8 cellular contexts compared by ENCODE assay signal in the genomic region with DNA sequence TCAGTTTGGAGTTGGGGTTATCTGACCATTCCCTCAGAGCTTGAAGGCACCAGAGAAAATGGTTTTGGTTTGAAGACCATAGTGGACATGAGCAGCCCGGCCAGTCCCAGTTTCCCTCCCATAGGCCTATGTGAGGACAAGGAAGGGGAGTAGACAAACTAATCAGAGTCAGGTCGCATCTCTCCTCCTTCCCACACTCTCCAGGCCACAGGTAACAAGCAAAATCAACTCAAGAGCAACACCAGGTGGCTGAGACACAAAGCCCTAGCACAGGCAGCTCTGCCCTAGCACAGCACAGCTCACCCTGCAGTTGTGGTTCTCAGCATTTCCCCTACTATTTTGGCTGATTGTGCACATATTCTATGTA. TPM values are rescaled to one million over a fixed set of nuclear protein-coding genes. Genes with fewer than 3 reads are reported as not detected.
DNase-seq lines count a peak whose midpoint lies in the region; ATAC-seq and TF ChIP-seq lines count a peak whose summit lies in the region.

No MANE protein-coding gene starts in this region.

- H4K20me1 ChIP-seq in KMS-11 (ENCODE audit: insufficient read depth) (no peaks in the 10 kb centered on the region), hepatocyte (ENCODE audit: insufficient read depth, poor library complexity, severe bottlenecking) (no peaks in the 10 kb centered on the region), H9 (ENCODE audit: control insufficient read depth, insufficient read depth, insufficient read length) (no peaks in the 10 kb centered on the region)

- TF ChIP-seq CTCF in KMS-11 (conservative IDR thresholded peaks at IDR 0.05; ENCODE audit: low read depth, low read length) (peak; percentile 48), hepatocyte (IDR thresholded peaks at IDR 0.05; ENCODE audit: poor library complexity) (no peak), H9 (conservative IDR thresholded peaks at IDR 0.05) (no peak)

- H3K23me2 ChIP-seq in H9 (ENCODE audit: insufficient read length, low read depth, low read length, poor library complexity, severe bottlenecking), result no peaks in the 10 kb centered on the region

- no peak overlapping the region for H3K56ac ChIP-seq in H9 (ENCODE audit: insufficient read length, low read depth, low read length)

- H3K4me3 ChIP-seq in KMS-11 (IDR thresholded peaks at IDR 0.05; ENCODE audit: insufficient read depth, low read depth, low read length) (no peak overlapping the region), hepatocyte (no peak overlapping the region)

- H3K27ac Mint-ChIP-seq in activated naive CD8-positive, alpha-beta T cell treated with anti-CD3 and anti-CD28 coated beads, Interleukin-2, amount 10 ng/mL, durations not matched to agents 7 days and 5 days, result peak overlapping the region; percentile 97
- H3K27ac Mint-ChIP-seq in H9, result no peak overlapping the region

- no peak overlapping the region for H3K23ac ChIP-seq in H9 (ENCODE audit: insufficient read length, low read depth, low read length)

- H3K9me3 Mint-ChIP-seq in activated naive CD8-positive, alpha-beta T cell treated with anti-CD3 and anti-CD28 coated beads, Interleukin-2, amount 10 ng/mL, durations not matched to agents 7 days and 5 days, result no peaks in the 10 kb centered on the region
- no peaks in the 10 kb centered on the region for H3K9me3 Mint-ChIP-seq in H9

- POLR2A ChIA-PET in activated naive CD8-positive, alpha-beta T cell treated with anti-CD3 and anti-CD28 coated beads, Interleukin-2, amount 10 ng/mL, durations not matched to agents 7 days and 5 days (lab: Charles Lee), result interaction anchor here (0.6 to 18.3 kb wide), 15 partner anchors 8 to 350 kb away, joined by 3 to 2283 read pairs (median 4); partner anchors contain the start of genes MKS1, RNF43, SUPT4H1 and TSPOAP1

- WGBS in hepatocyte (ENCODE audit: low lambda C conversion rate, missing lambda C conversion rate), result 87% methylated on average over 2 of the region's 2 CpGs
- WGBS in H9 (ENCODE audit: extremely low coverage, insufficient read length, low lambda C conversion rate), result no CpG with 5 or more reads among the region's 2 CpGs

- no peak overlapping the region for H2BK5ac ChIP-seq in H9 (ENCODE audit: insufficient read length, low read length)

- no peak overlapping the region for H4K91ac ChIP-seq in H9 (ENCODE audit: insufficient read length, low read depth, low read length)

- no peak overlapping the region for H2AFZ ChIP-seq in KMS-11 (ENCODE audit: low read depth)
- no peak overlapping the region for H2AFZ ChIP-seq in hepatocyte
- H2AFZ ChIP-seq in H9 (ENCODE audit: low read length), result no peak overlapping the region

- H3K36me3 ChIP-seq in KMS-11 (ENCODE audit: insufficient read depth), result peaks cover 3% of the 10 kb centered on the region; the same call in 1 of the 2 replicates
- H3K36me3 ChIP-seq in hepatocyte (replicated peaks; ENCODE audit: insufficient read depth, low read depth), result no peaks in the 10 kb centered on the region

- no peak overlapping the region for H2AK5ac ChIP-seq in H9 (ENCODE audit: insufficient read length, low read length)

- H4K8ac ChIP-seq in H9 (replicated peaks; ENCODE audit: insufficient read length, low read depth, low read length), result no peak overlapping the region

- no peak overlapping the region for H3K18ac ChIP-seq in H9 (ENCODE audit: insufficient read length, low read depth, low read length)

- peaks cover 83% of the 10 kb centered on the region for H3K79me2 ChIP-seq in KMS-11 (ENCODE audit: insufficient read depth, low read depth)
- H3K79me2 ChIP-seq in hepatocyte, result peaks cover 7% of the 10 kb centered on the region
- no peaks in the 10 kb centered on the region for H3K79me2 ChIP-seq in H9 (ENCODE audit: insufficient read depth, low read length)

- H3K79me1 ChIP-seq in H9 (ENCODE audit: insufficient read depth, low read depth, low read length, poor library complexity, severe bottlenecking), result no peaks in the 10 kb centered on the region

- H3K4me1 Mint-ChIP-seq in activated naive CD8-positive, alpha-beta T cell treated with anti-CD3 and anti-CD28 coated beads, Interleukin-2, amount 10 ng/mL, durations not matched to agents 7 days and 5 days, result peaks cover 76% of the 10 kb centered on the region
- no peaks in the 10 kb centered on the region for H3K4me1 Mint-ChIP-seq in H9

- no peak overlapping the region for H2BK20ac ChIP-seq in H9 (ENCODE audit: low read depth, low read length, poor library complexity, severe bottlenecking)

- no peaks in the 10 kb centered on the region for H3K27me3 Mint-ChIP-seq in activated naive CD8-positive, alpha-beta T cell treated with anti-CD3 and anti-CD28 coated beads, Interleukin-2, amount 10 ng/mL, durations not matched to agents 7 days and 5 days
- peaks cover 3% of the 10 kb centered on the region for H3K27me3 Mint-ChIP-seq in H9 (ENCODE audit: low read depth)

- H3K14ac ChIP-seq in H9 (ENCODE audit: insufficient read depth, low read length), result no peak overlapping the region

- peaks cover 69% of the 10 kb centered on the region for H3K36me3 Mint-ChIP-seq in activated naive CD8-positive, alpha-beta T cell treated with anti-CD3 and anti-CD28 coated beads, Interleukin-2, amount 10 ng/mL, durations not matched to agents 7 days and 5 days
- peaks cover 35 to 59% (median 59%) of the 10 kb centered on the region in 3 experiments for H3K36me3 Mint-ChIP-seq in H9 (ENCODE audit: insufficient read depth in 1 of 3, low read depth in 3 of 3)

- H4K5ac ChIP-seq in H9 (ENCODE audit: insufficient read length, low read depth, low read length), result no peak overlapping the region

- DNase-seq in GF-D8 (lab: John Stamatoyannopoulos, UW), result peak; percentile 19
- DNase-seq in activated naive CD8-positive, alpha-beta T cell treated with anti-CD3 and anti-CD28 coated beads, Interleukin-2, amount 10 ng/mL, durations not matched to agents 7 days and 5 days, result peak; percentile 63
- peak; percentile 66 for DNase-seq in stimulated activated naive CD4-positive, alpha-beta T cell treated with Interleukin-2 at 50 U/mL for 16 hours (lab: John Stamatoyannopoulos, UW)
- DNase-seq in GM19240 (ENCODE audit: insufficient read length, low spot score), result no peak
- DNase-seq in hepatocyte (ENCODE audit: low spot score), result no peak
- no peak for DNase-seq in H9

- H3K4me1 ChIP-seq in KMS-11 (ENCODE audit: low read depth, poor library complexity, severe bottlenecking) (peaks cover 97% of the 10 kb centered on the region), hepatocyte (ENCODE audit: insufficient read depth) (no peaks in the 10 kb centered on the region), H9 (ENCODE audit: insufficient read depth, low read length) (no peaks in the 10 kb centered on the region)

- no peak overlapping the region for H2BK120ac ChIP-seq in H9 (ENCODE audit: low read depth, low read length, poor library complexity, severe bottlenecking)

- H3K4me2 ChIP-seq in KMS-11 (peak overlapping the region; percentile 95), hepatocyte (no peak overlapping the region), H9 (ENCODE audit: insufficient read depth, insufficient read length, low read length) (no peak overlapping the region)

- H3K9me3 ChIP-seq in hepatocyte (ENCODE audit: low read depth) (no peaks in the 10 kb centered on the region), H9 (ENCODE audit: control insufficient read depth, low read depth, low read length) (no peaks in the 10 kb centered on the region)

- H3K27me3 ChIP-seq in KMS-11 (ENCODE audit: insufficient read depth, low read depth) (no peaks in the 10 kb centered on the region), hepatocyte (no peaks in the 10 kb centered on the region), H9 (ENCODE audit: insufficient read depth, low read length) (no peaks in the 10 kb centered on the region)

- H3K9ac ChIP-seq in KMS-11 (peak overlapping the region; percentile 57; the same call in 1 of the 2 replicates), H9 (ENCODE audit: extremely low read depth, insufficient read length, low read length) (no peak overlapping the region)

- H2BK12ac ChIP-seq in H9 (ENCODE audit: insufficient read length, low read depth, low read length), result no peak overlapping the region

- no peak overlapping the region for H3T11ph ChIP-seq in H9 (ENCODE audit: low read length)

- H3K4ac ChIP-seq in H9 (ENCODE audit: low read depth, low read length), result no peak overlapping the region

- H3K4me3 Mint-ChIP-seq in activated naive CD8-positive, alpha-beta T cell treated with anti-CD3 and anti-CD28 coated beads, Interleukin-2, amount 10 ng/mL, durations not matched to agents 7 days and 5 days, result peak overlapping the region; percentile 93
- H3K4me3 Mint-ChIP-seq in H9, result no peak overlapping the region

- H3K9me2 ChIP-seq in hepatocyte (replicated peaks; ENCODE audit: insufficient read depth), result no peaks in the 10 kb centered on the region

- H2BK15ac ChIP-seq in H9 (ENCODE audit: low read depth, low read length), result no peak overlapping the region

- peak; percentile 18 for ATAC-seq in GM21526 (IDR thresholded peaks at IDR 0.05; ENCODE audit: low FRiP score, unreplicated experiment)
- ATAC-seq in activated naive CD8-positive, alpha-beta T cell treated with anti-CD3 and anti-CD28 coated beads, Interleukin-2, amount 10 ng/mL, durations not matched to agents 7 days and 5 days (ENCODE audit: low read depth), result peak; percentile 75

- H3K27ac ChIP-seq in KMS-11 (peak overlapping the region; percentile 96), hepatocyte (no peak overlapping the region), H9 (ENCODE audit: insufficient read length, low read depth, low read length) (no peak overlapping the region)

RNA-seq across cellular contexts. Expression of gene SUPT4H1, which starts 7.2 kb away (rescaled TPM):
- 10 to 100 TPM; 66.4 to 70.2 TPM for total RNA-seq in activated naive CD8-positive, alpha-beta T cell treated with anti-CD3 and anti-CD28 coated beads, Interleukin-2, amount 10 ng/mL, durations not matched to agents 7 days and 5 days
- 54.5 and 62.1 TPM in 2 replicates for total RNA-seq in hepatocyte
- 91.3 and 108 TPM in 2 replicates for polyA plus RNA-seq in hepatocyte
- 107 and 109 TPM in 2 replicates for total RNA-seq in H9 (2021)

RNA-seq across cellular contexts. Expression of gene TSPOAP1, which starts 16.2 kb away (rescaled TPM):
- 10 to 100 TPM; 70.6 to 77.7 TPM for total RNA-seq in activated naive CD8-positive, alpha-beta T cell treated with anti-CD3 and anti-CD28 coated beads, Interleukin-2, amount 10 ng/mL, durations not matched to agents 7 days and 5 days
- total RNA-seq in hepatocyte, result 10.0 and 15.4 TPM in 2 replicates
- polyA plus RNA-seq in hepatocyte, result 17.8 and 19.0 TPM in 2 replicates
- total RNA-seq in H9 (2021), result 17.3 and 19.0 TPM in 2 replicates

Comparison
In these comparisons a context has a peak if more than half of its experiments do, and no peak if none do; other contexts are left out.
1. DNase-seq: peak in GF-D8 (single experiment), activated naive CD8-positive, alpha-beta T cell treated with anti-CD3 and anti-CD28 coated beads, Interleukin-2, amount 10 ng/mL, durations not matched to agents 7 days and 5 days (single experiment) and stimulated activated naive CD4-positive, alpha-beta T cell treated with Interleukin-2 at 50 U/mL for 16 hours (single experiment); none in GM19240 (single experiment), hepatocyte (single experiment) and H9 (single experiment).